Comparison of ENCODE assay signal across 16 cellular contexts in the genomic region with DNA sequence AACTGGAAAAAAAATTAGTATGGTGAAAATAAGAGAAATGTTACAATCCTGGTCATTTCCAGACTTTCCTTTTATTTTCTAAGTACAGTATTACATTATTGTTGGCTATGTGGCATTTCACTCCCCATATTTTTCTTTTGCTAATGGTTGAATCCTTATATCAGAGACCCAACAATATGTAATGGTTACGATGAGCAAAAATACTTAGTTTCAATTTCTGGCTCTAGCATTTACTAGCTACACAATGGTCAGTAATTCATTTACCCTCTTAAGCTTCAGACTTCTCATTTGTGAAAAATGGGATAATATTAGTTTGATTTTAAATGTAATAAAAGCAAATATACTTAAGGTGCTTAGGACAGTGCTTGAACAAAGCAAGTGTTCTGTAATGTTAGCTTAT.
DNase-seq lines count a peak whose midpoint lies in the region; ATAC-seq and TF ChIP-seq lines count a peak whose summit lies in the region.
"Had no signal": no experiment of that assay in that cellular context is flagged by ENCODE, and none has a peak within 500 bp of the region (broad histone marks: within the 10 kb centered on the region; RNA-seq: fewer than 3 reads in every experiment).

No MANE protein-coding gene starts in this region.

- in situ Hi-C loops in KBM-7 (cut with MboI; ENCODE audit: low pct_unique_long_range_greater_than_20kb, low sequenced_read_pairs): no loop called here

- no peaks in the 10 kb centered on the region for H3K36me3 ChIP-seq in ACC112 (ENCODE audit: insufficient read depth, low read length)

- peak overlapping the region; percentile 45 for H2AFZ ChIP-seq in ACC112 (ENCODE audit: low read length, unreplicated experiment)

- no peak for TF ChIP-seq CTCF in epithelial cell of proximal tubule (conservative IDR thresholded peaks at IDR 0.05; ENCODE audit: low read depth, low read length)
- TF ChIP-seq CTCF in GM20000 (IDR thresholded peaks at IDR 0.05; ENCODE audit: extremely low read depth, missing control alignments): no peak

- H3K27ac ChIP-seq in ACC112 (ENCODE audit: low read depth, low read length): no peak overlapping the region

- peak; percentile 29 for DNase-seq in ELR (ENCODE audit: low read depth)
- peak; percentile 64 for DNase-seq in OCI-M1 (lab: John Stamatoyannopoulos, UW)
- DNase-seq in epithelial cell of proximal tubule (ENCODE audit: low read depth): no peak
- no peak for DNase-seq in GM20000 (ENCODE audit: low spot score)
- no peak for DNase-seq in KBM-7
- DNase-seq: 8988T; CD8-positive, alpha-beta T cell; COR-L47; DMS153; GOT3; H9 had no signal

- H3K4me1 ChIP-seq in ACC112 (ENCODE audit: control insufficient read depth, insufficient read depth, low read length, unreplicated experiment): no peaks in the 10 kb centered on the region

- no peaks in the 10 kb centered on the region for H3K79me2 ChIP-seq in ACC112 (ENCODE audit: control insufficient read depth, insufficient read depth, low read length, unreplicated experiment)

- H3K27me3 ChIP-seq in ACC112 (ENCODE audit: insufficient read depth, low read length): no peaks in the 10 kb centered on the region

- ATAC-seq in HG02642 (IDR thresholded peaks at IDR 0.05; ENCODE audit: poor library complexity, unreplicated experiment) (no peak), GM19452 (IDR thresholded peaks at IDR 0.05; ENCODE audit: unreplicated experiment) (no peak)
- ATAC-seq: CD8-positive, alpha-beta T cell; GM12878; HepG2 had no signal

- H3K4me3 ChIP-seq in ACC112 (ENCODE audit: low read depth, low read length) (peak overlapping the region; percentile 71), epithelial cell of proximal tubule (ENCODE audit: low read depth, low read length) (peak overlapping the region; percentile 28)
- H3K4me3 ChIP-seq: GM12878 had no signal

Comparison
In these comparisons a context has a peak if more than half of its experiments do, and no peak if none do; other contexts are left out.
1. DNase-seq: peak in ELR (single experiment) and OCI-M1 (single experiment); none in epithelial cell of proximal tubule (single experiment), GM20000 (single experiment) and KBM-7 (single experiment).